Comparison of ENCODE assay signal across 15 cellular contexts in the genomic region with DNA sequence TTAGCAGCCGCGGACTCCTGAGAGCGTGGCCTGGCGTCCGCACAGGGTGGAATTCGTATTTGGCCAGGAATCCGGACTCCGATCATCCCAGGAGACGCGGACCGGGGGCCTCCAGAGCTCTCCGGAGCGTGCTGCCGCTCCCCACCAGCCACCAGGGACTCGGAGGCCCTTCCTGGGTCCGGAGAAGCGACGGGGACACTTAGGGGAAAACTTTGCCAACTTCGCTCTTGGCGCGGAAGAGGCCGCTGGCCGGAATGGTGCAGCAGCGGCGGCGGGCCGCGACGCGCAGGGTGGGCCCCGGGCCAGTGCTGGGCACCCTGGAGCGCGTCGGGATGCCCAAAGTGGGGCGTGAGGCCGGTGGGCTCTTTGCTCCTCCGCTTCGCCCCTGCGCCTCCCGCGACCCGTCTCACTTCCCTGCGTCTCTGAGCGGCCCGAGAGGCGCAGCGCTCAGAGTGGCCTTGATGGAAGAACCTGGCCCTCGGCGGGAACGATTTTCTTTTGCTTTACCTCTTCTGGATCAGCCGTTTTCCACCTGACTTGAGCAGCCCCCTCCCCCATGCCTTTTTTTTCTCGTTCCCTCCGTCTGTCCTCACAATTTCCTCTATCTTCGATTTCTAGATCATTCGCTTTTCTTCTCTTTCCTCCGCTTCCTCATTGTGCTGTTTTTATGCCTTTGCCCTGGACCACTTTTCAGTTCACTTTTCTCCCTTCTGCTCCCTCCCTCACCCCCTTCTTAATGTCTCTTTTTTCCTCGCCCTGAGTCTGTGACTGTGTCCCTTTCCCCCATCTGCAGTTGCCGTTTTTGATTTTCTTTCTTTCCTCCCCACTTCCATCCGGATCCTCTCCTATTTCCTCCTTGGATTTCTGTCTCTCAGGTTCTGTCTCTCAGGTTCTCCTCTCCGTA. TPM values are rescaled to one million over a fixed set of nuclear protein-coding genes. Genes with fewer than 3 reads are reported as not detected.
DNase-seq lines count a peak whose midpoint lies in the region; ATAC-seq and TF ChIP-seq lines count a peak whose summit lies in the region.
"Had no signal": no experiment of that assay in that cellular context is flagged by ENCODE, and none has a peak within 500 bp of the region (broad histone marks: within the 10 kb centered on the region; RNA-seq: fewer than 3 reads in every experiment).

No MANE protein-coding gene starts in this region.

- H2AK5ac ChIP-seq in H9 (ENCODE audit: insufficient read length, low read length) = no peak overlapping the region

- H3K79me1 ChIP-seq in H9 (ENCODE audit: insufficient read depth, low read depth, low read length, poor library complexity, severe bottlenecking) = no peaks in the 10 kb centered on the region

- no peak overlapping the region for H4K91ac ChIP-seq in H9 (ENCODE audit: insufficient read length, low read depth, low read length)

- H3K9me3 Mint-ChIP-seq in H9 (peaks cover 2 to 6% of the 10 kb centered on the region in 2 experiments; a peak in 2 of 5 replicates), WTC11 (peaks cover 7% of the 10 kb centered on the region), neural progenitor cell (peaks cover 4% of the 10 kb centered on the region)
- H3K9me3 Mint-ChIP-seq: activated B cell treated with CpG ODN at 0.5 μM for 24 hours had no signal

- no peaks in the 10 kb centered on the region for H4K20me1 ChIP-seq in H9 (ENCODE audit: control insufficient read depth, insufficient read depth, insufficient read length)
- peaks cover 30% of the 10 kb centered on the region for H4K20me1 ChIP-seq in neural progenitor cell (ENCODE audit: low read depth)

- no peaks in the 10 kb centered on the region for H3K4me1 ChIP-seq in H9 (ENCODE audit: insufficient read depth, low read length)
- H3K4me1 ChIP-seq in neural progenitor cell = peaks cover 33% of the 10 kb centered on the region
- H3K4me1 ChIP-seq: HAP-1 had no signal

- H2BK12ac ChIP-seq in H9 (ENCODE audit: insufficient read length, low read depth, low read length) = no peak overlapping the region

- CTCF ChIA-PET in WTC11 (lab: Charles Lee) = interaction anchor here (0.5 to 1.9 kb wide), 6 partner anchors 8 to 646 kb away, joined by 3 to 11 read pairs (median 6); partner anchors contain the start of gene IRX5

- H3K36me3 ChIP-seq in neural progenitor cell = no peaks in the 10 kb centered on the region
- H3K36me3 ChIP-seq: BLaER1, HAP-1, transverse colon had no signal

- H3K23ac ChIP-seq in H9 (ENCODE audit: insufficient read length, low read depth, low read length) = no peak overlapping the region

- no peak overlapping the region for H3T11ph ChIP-seq in H9 (ENCODE audit: low read length)

- H3K4me3 Mint-ChIP-seq in H9 = peak overlapping the region; percentile 57 to 78
- peak overlapping the region; percentile 82 for H3K4me3 Mint-ChIP-seq in WTC11
- H3K4me3 Mint-ChIP-seq in neural progenitor cell = peak overlapping the region; percentile 86
- H3K4me3 Mint-ChIP-seq: activated B cell treated with CpG ODN at 0.5 μM for 24 hours had no signal

- peaks cover 50% of the 10 kb centered on the region for H3F3A ChIP-seq in neural progenitor cell (ENCODE audit: low read depth)

- no peak overlapping the region for H2BK120ac ChIP-seq in H9 (ENCODE audit: low read depth, low read length, poor library complexity, severe bottlenecking)

- H3K9me3 ChIP-seq in H9 (ENCODE audit: control insufficient read depth, low read depth, low read length) (no peaks in the 10 kb centered on the region), neural progenitor cell (ENCODE audit: low read depth) (no peaks in the 10 kb centered on the region)
- H3K9me3 ChIP-seq: HAP-1, mucosa of descending colon, transverse colon had no signal

- H3K27ac Mint-ChIP-seq in H9 (no peak overlapping the region), WTC11 (no peak overlapping the region), neural progenitor cell (no peak overlapping the region)
- H3K27ac Mint-ChIP-seq: activated B cell treated with CpG ODN at 0.5 μM for 24 hours had no signal

- H4K8ac ChIP-seq in H9 (replicated peaks; ENCODE audit: insufficient read length, low read depth, low read length) = no peak overlapping the region

- no peak overlapping the region for H3K14ac ChIP-seq in H9 (ENCODE audit: insufficient read depth, low read length)

- H3K4me3 ChIP-seq in neural progenitor cell = peak overlapping the region; percentile 47
- H3K4me3 ChIP-seq: BLaER1, HAP-1, mucosa of descending colon, SK-N-MC, transverse colon had no signal

- H3K27ac ChIP-seq in H9 (ENCODE audit: insufficient read length, low read depth, low read length) (no peak overlapping the region), neural progenitor cell (no peak overlapping the region)
- H3K27ac ChIP-seq: BLaER1, SK-N-MC, transverse colon had no signal

- peak; percentile 50 for DNase-seq in H9
- DNase-seq in WTC11 (ENCODE audit: low spot score) = peak; percentile 38
- DNase-seq in left ventricle myocardium superior = peak; percentile 41
- DNase-seq in neural progenitor cell (ENCODE audit: low spot score) = peak; percentile 67
- DNase-seq in stimulated activated CD4-positive, alpha-beta T cell treated with anti-CD3 and anti-CD28 coated beads, Interleukin-1b, Interleukin-23, amount 100 ng/mL, for 48 hours = no peak
- no peak for DNase-seq in KG1 (lab: John Stamatoyannopoulos, UW)
- DNase-seq: activated B cell treated with CpG ODN at 0.5 μM for 24 hours, amniotic stem cell, mucosa of descending colon, NCI-H1694, transverse colon had no signal

- H4K5ac ChIP-seq in H9 (ENCODE audit: insufficient read length, low read depth, low read length) = no peak overlapping the region

- H3K27me3 Mint-ChIP-seq in H9 (ENCODE audit: low read depth) (peaks cover 89% of the 10 kb centered on the region), WTC11 (ENCODE audit: low read depth) (peaks cover 88% of the 10 kb centered on the region), neural progenitor cell (ENCODE audit: insufficient read depth, low read depth) (peaks cover 56% of the 10 kb centered on the region)

- H2BK5ac ChIP-seq in H9 (ENCODE audit: insufficient read length, low read length) = no peak overlapping the region

- no peak overlapping the region for H3K18ac ChIP-seq in H9 (ENCODE audit: insufficient read length, low read depth, low read length)

- TF ChIP-seq CTCF in H9 (conservative IDR thresholded peaks at IDR 0.05) (no peak), WTC11 (IDR thresholded peaks at IDR 0.05) (no peak), neural progenitor cell (IDR thresholded peaks at IDR 0.05) (no peak)

- no peak overlapping the region for H2BK20ac ChIP-seq in H9 (ENCODE audit: low read depth, low read length, poor library complexity, severe bottlenecking)

- H3K27me3 ChIP-seq in H9 (ENCODE audit: insufficient read depth, low read length) = peaks cover 41% of the 10 kb centered on the region
- H3K27me3 ChIP-seq in neural progenitor cell = peaks cover 80% of the 10 kb centered on the region

- H2BK15ac ChIP-seq in H9 (ENCODE audit: low read depth, low read length) = no peak overlapping the region

- H3K56ac ChIP-seq in H9 (ENCODE audit: insufficient read length, low read depth, low read length) = no peak overlapping the region

- no peak overlapping the region for H3K9ac ChIP-seq in H9 (ENCODE audit: extremely low read depth, insufficient read length, low read length)
- H3K9ac ChIP-seq in neural progenitor cell = no peak overlapping the region
- H3K9ac ChIP-seq: BLaER1 had no signal

- H3K79me2 ChIP-seq in H9 (ENCODE audit: insufficient read depth, low read length) = no peaks in the 10 kb centered on the region
- H3K79me2 ChIP-seq in neural progenitor cell (ENCODE audit: low read depth) = peaks cover 1% of the 10 kb centered on the region

- H3K4me2 ChIP-seq in H9 (ENCODE audit: insufficient read depth, insufficient read length, low read length) (peak overlapping the region; percentile 83), neural progenitor cell (peak overlapping the region; percentile 82)
- H3K4me2 ChIP-seq: BLaER1 had no signal

- ATAC-seq in WTC11 (no peak), left ventricle myocardium superior (no peak), SK-N-SH treated with all-trans-retinoic acid at 6 μM for 48 hours (no peak)
- ATAC-seq: mucosa of descending colon had no signal

- no CpG with 5 or more reads among the region's 60 CpGs for WGBS in H9 (ENCODE audit: extremely low coverage, insufficient read length, low lambda C conversion rate)

- no peak overlapping the region for H3K4ac ChIP-seq in H9 (ENCODE audit: low read depth, low read length)

- H3K4me1 Mint-ChIP-seq in H9 = peaks cover 28 to 37% of the 10 kb centered on the region in 2 experiments
- H3K4me1 Mint-ChIP-seq in WTC11 = peaks cover 33% of the 10 kb centered on the region
- H3K4me1 Mint-ChIP-seq in neural progenitor cell = peaks cover 30% of the 10 kb centered on the region

- H3K36me3 Mint-ChIP-seq in H9 (ENCODE audit: insufficient read depth in 1 of 3, low read depth in 3 of 3) (peaks cover 0 to 5% (median 2%) of the 10 kb centered on the region in 3 experiments; a peak in 2 of 7 replicates), WTC11 (peaks cover 2% of the 10 kb centered on the region; the same call in 1 of the 2 replicates), neural progenitor cell (no peaks in the 10 kb centered on the region)

- intact Hi-C loops in left ventricle myocardium superior (cut with micrococcal nuclease) = no loop called here

- POLR2A ChIA-PET in WTC11 (lab: Charles Lee) = interaction anchor here (0.6 to 1.4 kb wide), 2 partner anchors 12 to 641 kb away, joined by 3 read pairs; no protein-coding TSS in a partner anchor

- no peak overlapping the region for H2AFZ ChIP-seq in H9 (ENCODE audit: low read length)
- peak overlapping the region; percentile 46 for H2AFZ ChIP-seq in neural progenitor cell (replicated peaks)

- H3K23me2 ChIP-seq in H9 (ENCODE audit: insufficient read length, low read depth, low read length, poor library complexity, severe bottlenecking) = peaks cover 34% of the 10 kb centered on the region

TF ChIP-seq in WTC11, 78 proteins besides CTCF, POLR2A, EP300 and RAD21 (continues in another document):
- TF ChIP-seq TEAD4 (CRISPR knock-in tag; IDR thresholded peaks at IDR 0.05) (no peak), FOXJ3 (CRISPR knock-in tag; IDR thresholded peaks at IDR 0.05; ENCODE audit: borderline replicate concordance) (no peak)

TF ChIP-seq in SK-N-SH treated with all-trans-retinoic acid at 6 μM for 48 hours, 23 proteins besides CTCF, POLR2A, EP300 and RAD21 (continues in another document):
- no peak for TF ChIP-seq ZFP3 (CRISPR knock-in tag; IDR thresholded peaks at IDR 0.05)

RNA-seq across cellular contexts. Expression of gene IRX3, which starts 3.9 kb away (rescaled TPM):
- total RNA-seq in H9 (2021) = 1.8 and 2.4 TPM in 2 replicates
- 1.1 to 2.2 TPM (median 1.6 TPM) in 3 replicates for total RNA-seq in WTC11 (2021)
- total RNA-seq in left ventricle myocardium superior = 5.6 TPM
- 4.6 and 9.1 TPM in 2 replicates for total RNA-seq in neural progenitor cell (ENCODE audit: low replicate concordance)
- total RNA-seq: activated B cell treated with CpG ODN at 0.5 μM for 24 hours had no signal

Comparison
In these comparisons a context has a peak if more than half of its experiments do, and no peak if none do; other contexts are left out.
1. DNase-seq: peak in H9 (single experiment), WTC11 (single experiment), left ventricle myocardium superior (single experiment) and neural progenitor cell (single experiment); none in stimulated activated CD4-positive, alpha-beta T cell treated with anti-CD3 and anti-CD28 coated beads, Interleukin-1b, Interleukin-23, amount 100 ng/mL, for 48 hours (single experiment) and KG1 (single experiment).
2. Peak in every context shown above with its lines, with median percentiles within 50 percentile points of each other: H3K4me3 Mint-ChIP-seq.